ENCODE assay signal across 13 cellular contexts in the genomic region with DNA sequence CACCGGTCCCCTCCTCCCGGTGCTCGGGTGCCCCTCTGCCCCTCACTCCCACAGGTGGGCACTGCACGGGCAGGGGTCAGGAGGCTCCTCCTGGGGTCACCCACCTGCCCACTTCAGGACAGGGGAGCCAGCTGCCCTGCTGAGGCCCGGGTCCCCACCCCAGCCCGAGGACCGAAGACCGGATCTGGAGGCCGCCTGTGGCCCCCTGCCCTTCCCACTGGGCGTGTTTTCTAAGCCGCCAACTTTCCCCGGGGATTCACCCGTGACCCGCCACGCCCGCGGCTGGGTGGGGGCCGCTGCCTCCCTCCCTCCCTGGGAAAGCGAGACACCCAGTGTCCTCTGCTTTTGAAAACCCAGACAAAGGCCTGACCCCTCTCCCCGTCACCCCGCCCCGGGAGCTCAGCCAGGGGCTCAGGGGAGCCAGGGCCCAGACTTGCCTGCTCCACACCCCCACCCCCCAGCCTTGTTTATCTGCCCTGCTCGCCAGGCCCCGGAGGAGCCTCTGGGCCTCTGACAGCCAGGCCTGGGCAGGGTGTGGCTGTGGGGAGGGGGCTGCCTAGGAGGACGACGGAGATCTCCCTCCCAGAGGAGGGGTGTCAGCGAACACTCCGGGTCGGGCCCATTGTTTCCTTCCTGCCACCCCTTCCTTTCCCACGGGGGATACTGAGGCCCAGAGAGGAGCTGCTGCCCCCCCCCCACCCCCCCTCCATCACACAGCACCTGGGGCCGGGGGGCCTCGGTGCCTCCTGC. TPM values are rescaled to one million over a fixed set of nuclear protein-coding genes. Genes with fewer than 3 reads are reported as not detected.
DNase-seq lines count a peak whose midpoint lies in the region; ATAC-seq and TF ChIP-seq lines count a peak whose summit lies in the region.
"Had no signal": no experiment of that assay in that cellular context is flagged by ENCODE, and none has a peak within 500 bp of the region (broad histone marks: within the 10 kb centered on the region; RNA-seq: fewer than 3 reads in every experiment).

No MANE protein-coding gene starts in this region.

- WGBS in HUES64 = 59% methylated on average over 32 of the region's 32 CpGs
- 27 to 48% methylated on average over 28 to 32 of the region's 32 CpGs for WGBS in lung, 2 donors
- 34 to 48% (median 46%) methylated on average over 20 to 32 of the region's 32 CpGs for WGBS in spleen, 5 donors

- in situ Hi-C loops in KBM-7 (cut with MboI; ENCODE audit: low pct_unique_long_range_greater_than_20kb, low sequenced_read_pairs) = no loop called here

- H3K27ac ChIP-seq in HUES64 (ENCODE audit: low read depth, low read length) (no peak overlapping the region), lung (ENCODE audit: low read depth in 1 of 2, low read length in 1 of 2) (peak overlapping the region; percentile 79 to 80), spleen (peak overlapping the region; percentile 15 to 83 (median 70))

- no peak overlapping the region for H3K9ac ChIP-seq in HUES64 (ENCODE audit: low read depth, low read length)

- no peak for TF ChIP-seq CTCF in epithelial cell of proximal tubule (conservative IDR thresholded peaks at IDR 0.05; ENCODE audit: low read depth, low read length)
- TF ChIP-seq CTCF in lung (IDR thresholded peaks at IDR 0.05; ENCODE audit: control extremely low read depth, extremely low read depth) = no peak
- TF ChIP-seq CTCF in spleen (IDR thresholded peaks at IDR 0.05 in 8 of 11, conservative IDR thresholded peaks at IDR 0.05 in 3 of 11) = no peak

- DNase-seq in epithelial cell of proximal tubule (ENCODE audit: low read depth) (no peak), lung (ENCODE audit: low spot score) (no peak), spleen (no peak), KBM-7 (no peak), NCI-H1694 (lab: John Stamatoyannopoulos, UW) (no peak)
- no peak for DNase-seq in stimulated activated naive B cell treated with anti-CD40 and anti-IgM and Interleukin-4, amounts not matched to agents 10 μg/mL and 1 μg/mL and 100 μg/mL, for 72 hours
- DNase-seq in activated naive CD4-positive, alpha-beta T cell treated with anti-CD3 and anti-CD28 coated beads, Interleukin-2, amount 50 U/mL, for 72 hours (ENCODE audit: low spot score in 2 of 2) = no peak
- DNase-seq: activated CD8-positive, alpha-beta T cell treated with anti-CD3 and anti-CD28 coated beads for 36 hours; cortex of kidney; DMS79; NCI-H1092 treated with DMSO at 0.1 percent for 48 hours; stimulated activated CD8-positive, alpha-beta memory T cell treated with anti-CD3 and anti-CD28 coated beads, Interleukin-4, amount 100 ng/mL, for 48 hours had no signal

- H3K36me3 ChIP-seq in HUES64 (ENCODE audit: insufficient read depth, low read length) (no peaks in the 10 kb centered on the region), lung (ENCODE audit: control insufficient read depth in 2 of 2, insufficient read depth in 2 of 2, low read length in 2 of 2) (no peaks in the 10 kb centered on the region), spleen (peaks cover 0 to under 1% (median 0%) of the 10 kb centered on the region in 6 donors)

- peak overlapping the region; percentile 59 for H3K4me3 ChIP-seq in HUES64 (ENCODE audit: low read length)
- H3K4me3 ChIP-seq in epithelial cell of proximal tubule (ENCODE audit: low read depth, low read length) = peak overlapping the region; percentile 40
- H3K4me3 ChIP-seq in lung = peak overlapping the region; percentile 63
- H3K4me3 ChIP-seq in spleen = peak overlapping the region; percentile 25 to 74 (median 46)

- H3K27me3 Mint-ChIP-seq in stimulated activated naive B cell treated with anti-CD40 and anti-IgM and Interleukin-4, amounts not matched to agents 10 μg/mL and 1 μg/mL and 100 μg/mL, for 72 hours = peaks cover 38 to 41% of the 10 kb centered on the region in 2 donors

- H3K4me1 ChIP-seq in HUES64 (ENCODE audit: insufficient read depth, low read length) (0 out of 2 replicates have a peak, but pooled peaks cover 4% of the 10 kb centered on the region), lung (ENCODE audit: control insufficient read depth in 2 of 2, insufficient read depth in 2 of 2, low read length in 2 of 2) (peaks cover 0 to 3% of the 10 kb centered on the region in 2 donors), spleen (peaks cover 0 to 33% (median 15%) of the 10 kb centered on the region in 6 donors)

- H3K4me3 Mint-ChIP-seq in stimulated activated naive B cell treated with anti-CD40 and anti-IgM and Interleukin-4, amounts not matched to agents 10 μg/mL and 1 μg/mL and 100 μg/mL, for 72 hours = no peak overlapping the region
- H3K4me3 Mint-ChIP-seq: activated CD8-positive, alpha-beta T cell treated with anti-CD3 and anti-CD28 coated beads for 36 hours had no signal

- peaks cover 0 to 2% of the 10 kb centered on the region in 2 donors for H3K9me3 Mint-ChIP-seq in stimulated activated naive B cell treated with anti-CD40 and anti-IgM and Interleukin-4, amounts not matched to agents 10 μg/mL and 1 μg/mL and 100 μg/mL, for 72 hours
- no peaks in the 10 kb centered on the region for H3K9me3 Mint-ChIP-seq in activated naive CD4-positive, alpha-beta T cell treated with anti-CD3 and anti-CD28 coated beads, Interleukin-2, amount 50 U/mL, for 72 hours
- H3K9me3 Mint-ChIP-seq: activated CD8-positive, alpha-beta T cell treated with anti-CD3 and anti-CD28 coated beads for 36 hours had no signal

- no peak for TF ChIP-seq POLR2A in spleen (IDR thresholded peaks at IDR 0.05)

- H3K9me3 ChIP-seq in HUES64 (ENCODE audit: insufficient read depth, low read depth, low read length) (no peaks in the 10 kb centered on the region), lung (ENCODE audit: control insufficient read depth in 2 of 2, insufficient read depth in 1 of 2, low read length in 1 of 2) (peaks cover 0 to 3% of the 10 kb centered on the region in 2 donors), spleen (peaks cover 0 to 10% (median under 1%) of the 10 kb centered on the region in 8 donors)

- H3K27ac Mint-ChIP-seq in stimulated activated naive B cell treated with anti-CD40 and anti-IgM and Interleukin-4, amounts not matched to agents 10 μg/mL and 1 μg/mL and 100 μg/mL, for 72 hours = no peak overlapping the region
- H3K27ac Mint-ChIP-seq in activated naive CD4-positive, alpha-beta T cell treated with anti-CD3 and anti-CD28 coated beads, Interleukin-2, amount 50 U/mL, for 72 hours = no peak overlapping the region
- H3K27ac Mint-ChIP-seq: activated CD8-positive, alpha-beta T cell treated with anti-CD3 and anti-CD28 coated beads for 36 hours had no signal

- no peaks in the 10 kb centered on the region for H3K4me1 Mint-ChIP-seq in stimulated activated naive B cell treated with anti-CD40 and anti-IgM and Interleukin-4, amounts not matched to agents 10 μg/mL and 1 μg/mL and 100 μg/mL, for 72 hours

- peak; percentile 34 for ATAC-seq in lung (ENCODE audit: insufficient read depth, low FRiP score)
- ATAC-seq in stimulated activated naive B cell treated with anti-CD40 and anti-IgM and Interleukin-4, amounts not matched to agents 10 μg/mL and 1 μg/mL and 100 μg/mL, for 72 hours (replicated peaks) = no peak
- ATAC-seq in activated naive CD4-positive, alpha-beta T cell treated with anti-CD3 and anti-CD28 coated beads, Interleukin-2, amount 50 U/mL, for 72 hours = no peak
- ATAC-seq: activated CD8-positive, alpha-beta T cell treated with anti-CD3 and anti-CD28 coated beads for 36 hours had no signal

- peaks cover 0 to under 1% of the 10 kb centered on the region in 2 donors for H3K36me3 Mint-ChIP-seq in stimulated activated naive B cell treated with anti-CD40 and anti-IgM and Interleukin-4, amounts not matched to agents 10 μg/mL and 1 μg/mL and 100 μg/mL, for 72 hours
- peaks cover under 1 to 6% of the 10 kb centered on the region in 2 donors for H3K36me3 Mint-ChIP-seq in activated naive CD4-positive, alpha-beta T cell treated with anti-CD3 and anti-CD28 coated beads, Interleukin-2, amount 50 U/mL, for 72 hours

- H3K27me3 ChIP-seq in HUES64 (ENCODE audit: insufficient read depth, low read length) (peaks cover 8% of the 10 kb centered on the region; the same call in 1 of the 2 replicates), lung (ENCODE audit: control insufficient read depth, insufficient read depth) (no peaks in the 10 kb centered on the region), spleen (replicated peaks in 1 of 7) (peaks cover 0 to 46% (median 21%) of the 10 kb centered on the region in 7 donors)

- intact Hi-C loops in spleen (cut with DNase I; ENCODE audit: low total_unique reads) = no loop called here

RNA-seq across cellular contexts. Expression of a gene that starts 1.4 kb away (rescaled TPM):
- polyA plus RNA-seq in HUES64 (2013, experiment 1 of 2) = 11.1 TPM
- polyA plus RNA-seq in HUES64 (2013, experiment 2 of 2) = 19.3 TPM
- total RNA-seq in epithelial cell of proximal tubule (3.2 and 17.1 TPM in 2 replicates), lung (10 to 100 TPM; 33.5 to 45.7 TPM), spleen (10 to 100 TPM; 19.9 to 80.1 (median 30.0) TPM)
- polyA plus RNA-seq in lung (10 to 100 TPM; 16.2 to 22.7 TPM), spleen (10 to 100 TPM in 1 of 3 donors, 1 to 10 TPM in 2; 6.0 to 24.1 (median 7.0) TPM)
- under 1 TPM in 1 of 2 donors, not detected in 1; 0.66 TPM for total RNA-seq in activated naive CD4-positive, alpha-beta T cell treated with anti-CD3 and anti-CD28 coated beads, Interleukin-2, amount 50 U/mL, for 72 hours

RNA-seq across cellular contexts. Expression of a gene that starts 14.9 kb away (rescaled TPM):
- polyA plus RNA-seq in HUES64 (2013, experiment 1 of 2) = not detected
- not detected for polyA plus RNA-seq in HUES64 (2013, experiment 2 of 2)
- total RNA-seq in epithelial cell of proximal tubule (not detected in 2 replicates), lung (1 to 10 TPM in 1 of 2 donors, not detected in 1; 2.0 TPM), spleen (1 to 10 TPM in 2 of 7 donors, under 1 TPM in 3, not detected in 2; 0.46 to 2.5 (median 0.60) TPM)
- polyA plus RNA-seq in lung (under 1 TPM; 0.10 to 0.60 TPM), spleen (under 1 TPM; 0.24 to 0.70 (median 0.27) TPM)
- not detected for total RNA-seq in activated naive CD4-positive, alpha-beta T cell treated with anti-CD3 and anti-CD28 coated beads, Interleukin-2, amount 50 U/mL, for 72 hours
- total RNA-seq: activated CD8-positive, alpha-beta T cell treated with anti-CD3 and anti-CD28 coated beads for 36 hours had no signal

RNA-seq across cellular contexts. Expression of a gene that starts 33.9 kb away (rescaled TPM):
- polyA plus RNA-seq in HUES64 (2013, experiment 1 of 2) = 5.0 TPM
- 5.1 TPM for polyA plus RNA-seq in HUES64 (2013, experiment 2 of 2)
- 199 and 483 TPM in 2 replicates for total RNA-seq in epithelial cell of proximal tubule
- total RNA-seq in lung = 100 to 1,000 TPM in 1 of 2 donors, 10 to 100 TPM in 1; 15.1 to 120 TPM
- polyA plus RNA-seq in lung = 100 to 1,000 TPM; 109 to 172 TPM
- total RNA-seq in spleen = 10 to 100 TPM; 11.5 to 43.4 (median 16.6) TPM
- polyA plus RNA-seq in spleen = 10 to 100 TPM in 2 of 3 donors, 1 to 10 TPM in 1; 5.6 to 31.2 (median 10.9) TPM
- 10 to 100 TPM in 1 of 2 donors, 1 to 10 TPM in 1; 4.1 to 10.1 TPM for total RNA-seq in activated naive CD4-positive, alpha-beta T cell treated with anti-CD3 and anti-CD28 coated beads, Interleukin-2, amount 50 U/mL, for 72 hours

RNA-seq across cellular contexts. Expression of a gene that starts 40.8 kb away (rescaled TPM):
- 0.55 TPM for polyA plus RNA-seq in HUES64 (2013, experiment 1 of 2)
- polyA plus RNA-seq in HUES64 (2013, experiment 2 of 2) = 0.32 TPM
- total RNA-seq in epithelial cell of proximal tubule (25.2 and 41.5 TPM in 2 replicates), lung (10 to 100 TPM; 14.9 to 23.6 TPM), spleen (not detected)
- polyA plus RNA-seq in lung (10 to 100 TPM; 20.5 to 23.7 TPM), spleen (under 1 TPM in 1 of 3 donors, not detected in 2; 0.13 TPM)
- total RNA-seq in activated naive CD4-positive, alpha-beta T cell treated with anti-CD3 and anti-CD28 coated beads, Interleukin-2, amount 50 U/mL, for 72 hours = under 1 TPM in 1 of 2 donors, not detected in 1; 0.50 TPM
- total RNA-seq: activated CD8-positive, alpha-beta T cell treated with anti-CD3 and anti-CD28 coated beads for 36 hours had no signal

RNA-seq across cellular contexts. Expression of a gene that starts 47.1 kb away (rescaled TPM):
- 56.4 TPM for polyA plus RNA-seq in HUES64 (2013, experiment 1 of 2)
- 56.4 TPM for polyA plus RNA-seq in HUES64 (2013, experiment 2 of 2)
- total RNA-seq in epithelial cell of proximal tubule (102 and 161 TPM in 2 replicates), lung (10 to 100 TPM; 18.1 to 46.2 TPM), spleen (10 to 100 TPM; 49.2 to 95.1 (median 57.7) TPM)
- polyA plus RNA-seq in lung (10 to 100 TPM; 32.2 to 41.9 TPM), spleen (10 to 100 TPM; 38.1 to 55.3 (median 45.0) TPM)
- 10 to 100 TPM; 69.6 to 98.7 TPM for total RNA-seq in activated naive CD4-positive, alpha-beta T cell treated with anti-CD3 and anti-CD28 coated beads, Interleukin-2, amount 50 U/mL, for 72 hours
